39 cellular contexts compared by ENCODE assay signal in the genomic region with DNA sequence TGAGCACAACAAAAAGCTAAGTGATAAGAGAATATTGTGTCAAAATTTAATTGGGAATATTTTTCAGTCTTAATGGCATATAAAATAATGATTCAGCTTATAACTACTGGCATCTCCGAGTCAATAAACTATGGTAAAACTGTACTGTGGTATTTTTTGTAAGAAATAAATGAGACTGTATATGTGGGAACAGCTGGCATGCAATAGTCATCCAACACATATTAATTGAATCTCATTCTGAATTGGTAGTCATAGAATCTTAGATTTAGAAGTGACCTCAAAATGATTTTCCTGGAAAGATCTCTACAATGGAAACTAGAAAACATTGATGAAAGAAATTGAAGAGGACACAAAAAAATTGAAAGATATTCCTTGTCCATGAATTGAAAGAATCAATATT.
"Had no signal": no experiment of that assay in that cellular context is flagged by ENCODE, and none has a peak within 500 bp of the region (broad histone marks: within the 10 kb centered on the region; RNA-seq: fewer than 3 reads in every experiment).

No MANE protein-coding gene starts in this region.

- DNase-seq: activated effector memory CD4-positive, alpha-beta T cell treated with anti-CD3 and anti-CD28 coated beads, Interleukin-2, amount 50 U/mL, for 16 hours; activated effector memory CD4-positive, alpha-beta T cell treated with Interleukin-2 at 50 U/mL for 16 hours; activated gamma-delta T cell; activated gamma-delta T cell treated with Interleukin-2 at 50 U/mL for 16 hours; activated naive CD4-positive, alpha-beta T cell; activated naive CD4-positive, alpha-beta T cell treated with anti-CD3 and anti-CD28 coated beads for 36 hours; activated naive CD4-positive, alpha-beta T cell treated with anti-CD3 and anti-CD28 coated beads, Interleukin-2, amount 10 ng/mL, durations not matched to agents 7 days and 5 days; activated naive CD4-positive, alpha-beta T cell treated with anti-CD3 and anti-CD28 coated beads, Interleukin-2, amount 50 U/mL, for 16 hours; activated naive CD4-positive, alpha-beta T cell treated with Interleukin-2 at 50 U/mL for 16 hours; activated naive CD8-positive, alpha-beta T cell treated with anti-CD3 and anti-CD28 coated beads for 36 hours; activated naive CD8-positive, alpha-beta T cell treated with anti-CD3 and anti-CD28 coated beads, Interleukin-2, amount 10 ng/mL, durations not matched to agents 7 days and 5 days; activated naive CD8-positive, alpha-beta T cell treated with anti-CD3 and anti-CD28 coated beads, Interleukin-2, amount 50 U/mL, for 24 hours; activated T-cell treated with anti-CD3 and anti-CD28 coated beads, Interleukin-2, amount 50 U/mL, for 24 hours; activated T-cell treated with anti-CD3 and anti-CD28 coated beads, Interleukin-2, amount 50 U/mL, for 4 hours; activated T-cell treated with anti-CD3 and anti-CD28 coated beads, Interleukin-2, amount 50 U/mL, for 48 hours; activated T-cell treated with anti-CD3 and anti-CD28 coated beads, Interleukin-2, amount 50 U/mL, for 72 hours; adrenal gland; amniotic stem cell; amygdala; anterior cingulate cortex; aorta; body of pancreas; brain microvascular endothelial cell; caudate nucleus; central memory CD4-positive, alpha-beta T cell; cerebellar nuclear complex had no signal

- H3K4me1 Mint-ChIP-seq: activated naive CD4-positive, alpha-beta T cell treated with anti-CD3 and anti-CD28 coated beads, Interleukin-2, amount 10 ng/mL, durations not matched to agents 7 days and 5 days; activated naive CD4-positive, alpha-beta T cell treated with anti-CD3 and anti-CD28 coated beads, Interleukin-2, amount 50 U/mL, for 24 hours; activated naive CD8-positive, alpha-beta T cell treated with anti-CD3 and anti-CD28 coated beads for 36 hours; activated naive CD8-positive, alpha-beta T cell treated with anti-CD3 and anti-CD28 coated beads, Interleukin-2, amount 10 ng/mL, durations not matched to agents 7 days and 5 days; activated naive CD8-positive, alpha-beta T cell treated with anti-CD3 and anti-CD28 coated beads, Interleukin-2, amount 50 U/mL, for 24 hours; activated T-helper 17 cell treated with anti-CD3 and anti-CD28 coated beads, Interleukin-2, amount 50 U/mL, for 72 hours; brain; central memory CD8-positive, alpha-beta T cell had no signal

- H3K27me3 ChIP-seq: adrenal gland, ascending aorta, body of pancreas, brain microvascular endothelial cell, breast epithelium, cardiac muscle cell had no signal

- H3K4me3 ChIP-seq: adrenal gland, ascending aorta, body of pancreas, breast epithelium, cardiac muscle cell had no signal

- H3K4me1 ChIP-seq: adrenal gland, ascending aorta, body of pancreas, breast epithelium had no signal

- FAIRE-seq: astrocyte, bronchial epithelial cell had no signal

- H3K9me3 ChIP-seq: adrenal gland, ascending aorta, body of pancreas, breast epithelium had no signal

- H3K36me3 Mint-ChIP-seq: activated naive CD4-positive, alpha-beta T cell treated with anti-CD3 and anti-CD28 coated beads, Interleukin-2, amount 10 ng/mL, durations not matched to agents 7 days and 5 days; activated naive CD4-positive, alpha-beta T cell treated with anti-CD3 and anti-CD28 coated beads, Interleukin-2, amount 50 U/mL, for 24 hours; activated naive CD4-positive, alpha-beta T cell treated with anti-CD3 and anti-CD28 coated beads, Interleukin-2, amount 50 U/mL, for 72 hours; activated naive CD8-positive, alpha-beta T cell treated with anti-CD3 and anti-CD28 coated beads for 36 hours; activated naive CD8-positive, alpha-beta T cell treated with anti-CD3 and anti-CD28 coated beads, Interleukin-2, amount 10 ng/mL, durations not matched to agents 7 days and 5 days; brain had no signal

- H3K9me3 Mint-ChIP-seq: activated naive CD4-positive, alpha-beta T cell treated with anti-CD3 and anti-CD28 coated beads, Interleukin-2, amount 10 ng/mL, durations not matched to agents 7 days and 5 days; activated T-helper 1 cell treated with anti-CD3 and anti-CD28 coated beads, Interleukin-12 subunit alpha, Interleukin-12 subunit beta, Interleukin-2, Interleukin-4 antibody, amounts not matched to agents 30 ng/mL and 10 ng/mL and 1 ng/mL, durations not matched to agents 14 hours and 24 hours and 36 hours; activated T-helper 17 cell treated with anti-CD3 and anti-CD28 coated beads, Interleukin-2, amount 50 U/mL, for 72 hours; activated T-helper 2 cell treated with anti-CD3 and anti-CD28 coated beads, Interferon-gamma antibody, Interleukin-2, Interleukin-4, amounts not matched to agents 10 μg/mL and 5 μg/mL and 100 μg/mL, durations not matched to agents 14 hours and 24 hours and 36 hours had no signal

- H3K4me3 Mint-ChIP-seq: activated naive CD4-positive, alpha-beta T cell treated with anti-CD3 and anti-CD28 coated beads for 36 hours; activated naive CD4-positive, alpha-beta T cell treated with anti-CD3 and anti-CD28 coated beads, Interleukin-2, amount 10 ng/mL, durations not matched to agents 7 days and 5 days; activated naive CD4-positive, alpha-beta T cell treated with anti-CD3 and anti-CD28 coated beads, Interleukin-2, amount 50 U/mL, for 24 hours; activated naive CD8-positive, alpha-beta T cell; activated naive CD8-positive, alpha-beta T cell treated with anti-CD3 and anti-CD28 coated beads for 36 hours; activated naive CD8-positive, alpha-beta T cell treated with anti-CD3 and anti-CD28 coated beads, Interleukin-2, amount 10 ng/mL, durations not matched to agents 7 days and 5 days; activated naive CD8-positive, alpha-beta T cell treated with anti-CD3 and anti-CD28 coated beads, Interleukin-2, amount 50 U/mL, for 24 hours; activated T-cell treated with anti-CD3 and anti-CD28 coated beads, Interleukin-2, amount 50 U/mL, for 24 hours; activated T-cell treated with anti-CD3 and anti-CD28 coated beads, Interleukin-2, amount 50 U/mL, for 4 hours; activated T-cell treated with anti-CD3 and anti-CD28 coated beads, Interleukin-2, amount 50 U/mL, for 72 hours; activated T-helper 1 cell treated with anti-CD3 and anti-CD28 coated beads, Interleukin-12 subunit alpha, Interleukin-12 subunit beta, Interleukin-2, Interleukin-4 antibody, amounts not matched to agents 30 ng/mL and 10 ng/mL and 1 ng/mL, durations not matched to agents 14 hours and 24 hours and 36 hours; activated T-helper 17 cell treated with anti-CD3 and anti-CD28 coated beads, Interleukin-2, amount 50 U/mL, for 72 hours; brain; central memory CD8-positive, alpha-beta T cell had no signal

- ATAC-seq: activated naive CD4-positive, alpha-beta T cell treated with anti-CD3 and anti-CD28 coated beads, Interleukin-2, amount 50 U/mL, for 72 hours; activated naive CD8-positive, alpha-beta T cell treated with anti-CD3 and anti-CD28 coated beads, Interleukin-2, amount 50 U/mL, for 24 hours; activated T-cell treated with anti-CD3 and anti-CD28 coated beads, Interleukin-2, amount 50 U/mL, for 4 hours; activated T-cell treated with anti-CD3 and anti-CD28 coated beads, Interleukin-2, amount 50 U/mL, for 72 hours; activated T-helper 17 cell treated with anti-CD3 and anti-CD28 coated beads, Interleukin-2, amount 50 U/mL, for 72 hours; body of pancreas had no signal

- H3K27ac Mint-ChIP-seq: activated naive CD4-positive, alpha-beta T cell treated with anti-CD3 and anti-CD28 coated beads for 36 hours; activated naive CD4-positive, alpha-beta T cell treated with anti-CD3 and anti-CD28 coated beads, Interleukin-2, amount 10 ng/mL, durations not matched to agents 7 days and 5 days; activated naive CD4-positive, alpha-beta T cell treated with anti-CD3 and anti-CD28 coated beads, Interleukin-2, amount 50 U/mL, for 24 hours; activated naive CD4-positive, alpha-beta T cell treated with anti-CD3 and anti-CD28 coated beads, Interleukin-2, amount 50 U/mL, for 72 hours; activated naive CD8-positive, alpha-beta T cell; activated naive CD8-positive, alpha-beta T cell treated with anti-CD3 and anti-CD28 coated beads for 36 hours; activated naive CD8-positive, alpha-beta T cell treated with anti-CD3 and anti-CD28 coated beads, Interleukin-2, amount 10 ng/mL, durations not matched to agents 7 days and 5 days; activated naive CD8-positive, alpha-beta T cell treated with anti-CD3 and anti-CD28 coated beads, Interleukin-2, amount 50 U/mL, for 24 hours; activated T-cell treated with anti-CD3 and anti-CD28 coated beads, Interleukin-2, amount 50 U/mL, for 24 hours; activated T-cell treated with anti-CD3 and anti-CD28 coated beads, Interleukin-2, amount 50 U/mL, for 72 hours; activated T-helper 1 cell treated with anti-CD3 and anti-CD28 coated beads, Interleukin-12 subunit alpha, Interleukin-12 subunit beta, Interleukin-2, Interleukin-4 antibody, amounts not matched to agents 30 ng/mL and 10 ng/mL and 1 ng/mL, durations not matched to agents 14 hours and 24 hours and 36 hours; activated T-helper 17 cell treated with anti-CD3 and anti-CD28 coated beads, Interleukin-2, amount 50 U/mL, for 72 hours; activated T-helper 2 cell treated with anti-CD3 and anti-CD28 coated beads, Interferon-gamma antibody, Interleukin-2, Interleukin-4, amounts not matched to agents 10 μg/mL and 5 μg/mL and 100 μg/mL, durations not matched to agents 14 hours and 24 hours and 36 hours; brain had no signal

- H3K36me3 ChIP-seq: adrenal gland, ascending aorta, brain microvascular endothelial cell, breast epithelium, cardiac muscle cell had no signal

- H3K27ac ChIP-seq: adrenal gland, ascending aorta, body of pancreas, brain microvascular endothelial cell, breast epithelium, cardiac muscle cell had no signal
